16 cellular contexts compared by ENCODE assay signal in genomic region chr1:26027716-26028489, GRCh38. TPM values are rescaled to one million over a fixed set of nuclear protein-coding genes. Genes with fewer than 3 reads are reported as not detected.
DNase-seq lines count a peak whose midpoint lies in the region; ATAC-seq and TF ChIP-seq lines count a peak whose summit lies in the region.
"Had no signal": no experiment of that assay in that cellular context is flagged by ENCODE, and none has a peak within 500 bp of the region (broad histone marks: within the 10 kb centered on the region; RNA-seq: fewer than 3 reads in every experiment).

No MANE protein-coding gene starts in this region.

- peak in 1 of 2 donors; percentile 8 for TF ChIP-seq POLR2A in tibial nerve (IDR thresholded peaks at IDR 0.05)

- no peak overlapping the region for H3K27ac Mint-ChIP-seq in activated naive CD8-positive, alpha-beta T cell treated with anti-CD3 and anti-CD28 coated beads, Interleukin-2, amount 10 ng/mL, durations not matched to agents 7 days and 5 days
- no peak overlapping the region for H3K27ac Mint-ChIP-seq in activated naive CD8-positive, alpha-beta T cell treated with anti-CD3 and anti-CD28 coated beads for 36 hours
- peak overlapping the region; percentile 75 for H3K27ac Mint-ChIP-seq in dendritic cell treated with granulocyte-macrophage colony-stimulating factor and Interleukin-4, amounts not matched to agents 40 ng/mL and 50 ng/mL, for 4 days

- ATAC-seq in activated naive CD8-positive, alpha-beta T cell treated with anti-CD3 and anti-CD28 coated beads, Interleukin-2, amount 10 ng/mL, durations not matched to agents 7 days and 5 days (ENCODE audit: low read depth), result peak; percentile 20
- ATAC-seq in GM21737 (IDR thresholded peaks at IDR 0.05; ENCODE audit: unreplicated experiment) (no peak), HG03432 (IDR thresholded peaks at IDR 0.05; ENCODE audit: unreplicated experiment) (no peak)

- peaks cover 9% of the 10 kb centered on the region for H3K27me3 Mint-ChIP-seq in activated naive CD8-positive, alpha-beta T cell treated with anti-CD3 and anti-CD28 coated beads, Interleukin-2, amount 10 ng/mL, durations not matched to agents 7 days and 5 days
- H3K27me3 Mint-ChIP-seq in activated naive CD8-positive, alpha-beta T cell treated with anti-CD3 and anti-CD28 coated beads for 36 hours, result no peaks in the 10 kb centered on the region
- H3K27me3 Mint-ChIP-seq in dendritic cell treated with granulocyte-macrophage colony-stimulating factor and Interleukin-4, amounts not matched to agents 40 ng/mL and 50 ng/mL, for 4 days, result peaks cover 39% of the 10 kb centered on the region

- no peak for DNase-seq in activated naive CD8-positive, alpha-beta T cell treated with anti-CD3 and anti-CD28 coated beads, Interleukin-2, amount 10 ng/mL, durations not matched to agents 7 days and 5 days
- no peak for DNase-seq in activated naive CD8-positive, alpha-beta T cell treated with anti-CD3 and anti-CD28 coated beads for 36 hours
- DNase-seq in OCI-M1 (lab: John Stamatoyannopoulos, UW), result peak; percentile 66
- DNase-seq in tibial nerve (ENCODE audit: low spot score in 2 of 2), result no peak
- no peak for DNase-seq in amniotic stem cell (lab: John Stamatoyannopoulos, UW)
- DNase-seq: activated CD4-positive, alpha-beta T cell treated with anti-CD3 and anti-CD28 coated beads, Interleukin-2, amount 50 U/mL, for 48 hours; activated gamma-delta T cell; glutamatergic neuron; kidney; NCI-H187 treated with DMSO at 0.1 percent for 48 hours; T-helper 1 cell had no signal

- 20 to 24% methylated on average over 3 of the region's 3 CpGs for WGBS in tibial nerve, 2 donors

- H3K27me3 ChIP-seq in tibial nerve, result no peaks in the 10 kb centered on the region
- H3K27me3 ChIP-seq: cardiac muscle cell had no signal

- no peaks in the 10 kb centered on the region for H3K4me1 Mint-ChIP-seq in activated naive CD8-positive, alpha-beta T cell treated with anti-CD3 and anti-CD28 coated beads, Interleukin-2, amount 10 ng/mL, durations not matched to agents 7 days and 5 days
- peaks cover 1% of the 10 kb centered on the region for H3K4me1 Mint-ChIP-seq in activated naive CD8-positive, alpha-beta T cell treated with anti-CD3 and anti-CD28 coated beads for 36 hours
- H3K4me1 Mint-ChIP-seq in dendritic cell treated with granulocyte-macrophage colony-stimulating factor and Interleukin-4, amounts not matched to agents 40 ng/mL and 50 ng/mL, for 4 days (ENCODE audit: low read depth), result peaks cover 49% of the 10 kb centered on the region

- peak overlapping the region; percentile 16 to 87 (median 60) for H3K27ac ChIP-seq in tibial nerve
- H3K27ac ChIP-seq: cardiac muscle cell, prostate gland had no signal

- H3K36me3 ChIP-seq in tibial nerve, result no peaks in the 10 kb centered on the region
- H3K36me3 ChIP-seq: cardiac muscle cell, prostate gland had no signal

- H3K4me1 ChIP-seq in tibial nerve, result peaks cover 0 to 51% (median 5%) of the 10 kb centered on the region in 4 donors
- H3K4me1 ChIP-seq: prostate gland had no signal

- H3K4me3 Mint-ChIP-seq in activated naive CD8-positive, alpha-beta T cell treated with anti-CD3 and anti-CD28 coated beads, Interleukin-2, amount 10 ng/mL, durations not matched to agents 7 days and 5 days, result no peak overlapping the region
- no peak overlapping the region for H3K4me3 Mint-ChIP-seq in activated naive CD8-positive, alpha-beta T cell treated with anti-CD3 and anti-CD28 coated beads for 36 hours
- peak overlapping the region; percentile 49 for H3K4me3 Mint-ChIP-seq in dendritic cell treated with granulocyte-macrophage colony-stimulating factor and Interleukin-4, amounts not matched to agents 40 ng/mL and 50 ng/mL, for 4 days

- H3K9me3 Mint-ChIP-seq in activated naive CD8-positive, alpha-beta T cell treated with anti-CD3 and anti-CD28 coated beads, Interleukin-2, amount 10 ng/mL, durations not matched to agents 7 days and 5 days, result no peaks in the 10 kb centered on the region
- H3K9me3 Mint-ChIP-seq in activated naive CD8-positive, alpha-beta T cell treated with anti-CD3 and anti-CD28 coated beads for 36 hours, result no peaks in the 10 kb centered on the region
- no peaks in the 10 kb centered on the region for H3K9me3 Mint-ChIP-seq in dendritic cell treated with granulocyte-macrophage colony-stimulating factor and Interleukin-4, amounts not matched to agents 40 ng/mL and 50 ng/mL, for 4 days

- H3K9me3 ChIP-seq in tibial nerve, result no peaks in the 10 kb centered on the region
- H3K9me3 ChIP-seq: prostate gland had no signal

- intact Hi-C loops in dendritic cell treated with granulocyte-macrophage colony-stimulating factor and Interleukin-4, amounts not matched to agents 40 ng/mL and 50 ng/mL, for 4 days (cut with micrococcal nuclease), result no loop called here

- POLR2A ChIA-PET in activated naive CD8-positive, alpha-beta T cell treated with anti-CD3 and anti-CD28 coated beads, Interleukin-2, amount 10 ng/mL, durations not matched to agents 7 days and 5 days (lab: Charles Lee), result no interaction called here

- H3K36me3 Mint-ChIP-seq in activated naive CD8-positive, alpha-beta T cell treated with anti-CD3 and anti-CD28 coated beads, Interleukin-2, amount 10 ng/mL, durations not matched to agents 7 days and 5 days, result no peaks in the 10 kb centered on the region
- H3K36me3 Mint-ChIP-seq in activated naive CD8-positive, alpha-beta T cell treated with anti-CD3 and anti-CD28 coated beads for 36 hours, result no peaks in the 10 kb centered on the region
- H3K36me3 Mint-ChIP-seq in dendritic cell treated with granulocyte-macrophage colony-stimulating factor and Interleukin-4, amounts not matched to agents 40 ng/mL and 50 ng/mL, for 4 days (ENCODE audit: low read depth), result no peaks in the 10 kb centered on the region

- TF ChIP-seq EP300 in tibial nerve (IDR thresholded peaks at IDR 0.05), result peak in 1 of 2 donors; percentile 40

- no peak overlapping the region for H3K4me3 ChIP-seq in tibial nerve
- H3K4me3 ChIP-seq: cardiac muscle cell, prostate gland had no signal

- no peak for TF ChIP-seq CTCF in tibial nerve (IDR thresholded peaks at IDR 0.05)

RNA-seq across cellular contexts. Expression of gene EXTL1, which starts 6.3 kb away (rescaled TPM):
- total RNA-seq in activated naive CD8-positive, alpha-beta T cell treated with anti-CD3 and anti-CD28 coated beads, Interleukin-2, amount 10 ng/mL, durations not matched to agents 7 days and 5 days, result not detected
- total RNA-seq in activated naive CD8-positive, alpha-beta T cell treated with anti-CD3 and anti-CD28 coated beads for 36 hours, result not detected
- total RNA-seq in tibial nerve, result 10 to 100 TPM; 30.6 to 44.3 (median 34.6) TPM

RNA-seq across cellular contexts. Expression of gene SLC30A2, which starts 18.0 kb away (rescaled TPM):
- not detected for total RNA-seq in activated naive CD8-positive, alpha-beta T cell treated with anti-CD3 and anti-CD28 coated beads, Interleukin-2, amount 10 ng/mL, durations not matched to agents 7 days and 5 days
- not detected for total RNA-seq in activated naive CD8-positive, alpha-beta T cell treated with anti-CD3 and anti-CD28 coated beads for 36 hours
- total RNA-seq in tibial nerve, result not detected

RNA-seq across cellular contexts. Expression of gene PAFAH2, which starts 30.0 kb away (rescaled TPM):
- 10 to 100 TPM; 13.5 to 15.4 TPM for total RNA-seq in activated naive CD8-positive, alpha-beta T cell treated with anti-CD3 and anti-CD28 coated beads, Interleukin-2, amount 10 ng/mL, durations not matched to agents 7 days and 5 days
- total RNA-seq in activated naive CD8-positive, alpha-beta T cell treated with anti-CD3 and anti-CD28 coated beads for 36 hours, result 1 to 10 TPM; 8.6 to 8.8 TPM
- 10 to 100 TPM in 1 of 4 donors, 1 to 10 TPM in 3; 6.3 to 19.2 (median 9.3) TPM for total RNA-seq in tibial nerve

RNA-seq across cellular contexts. Expression of gene TRIM63, which starts 39.5 kb away (rescaled TPM):
- total RNA-seq in activated naive CD8-positive, alpha-beta T cell treated with anti-CD3 and anti-CD28 coated beads, Interleukin-2, amount 10 ng/mL, durations not matched to agents 7 days and 5 days, result not detected
- total RNA-seq in activated naive CD8-positive, alpha-beta T cell treated with anti-CD3 and anti-CD28 coated beads for 36 hours, result not detected
- total RNA-seq in tibial nerve, result under 1 TPM in 2 of 4 donors, not detected in 2; 0.21 to 0.98 TPM

Comparison
In these comparisons a context has a peak if more than half of its experiments do, and no peak if none do; other contexts are left out.
1. RNA of gene EXTL1, which starts 6.3 kb away (total RNA-seq): 30.6 to 44.3 TPM in tibial nerve; not detected in activated naive CD8-positive, alpha-beta T cell treated with anti-CD3 and anti-CD28 coated beads, Interleukin-2, amount 10 ng/mL, durations not matched to agents 7 days and 5 days and not detected in activated naive CD8-positive, alpha-beta T cell treated with anti-CD3 and anti-CD28 coated beads for 36 hours; every median in the first group is over 10 times any median in the second.